28 cellular contexts compared by ENCODE assay signal in the genomic region with DNA sequence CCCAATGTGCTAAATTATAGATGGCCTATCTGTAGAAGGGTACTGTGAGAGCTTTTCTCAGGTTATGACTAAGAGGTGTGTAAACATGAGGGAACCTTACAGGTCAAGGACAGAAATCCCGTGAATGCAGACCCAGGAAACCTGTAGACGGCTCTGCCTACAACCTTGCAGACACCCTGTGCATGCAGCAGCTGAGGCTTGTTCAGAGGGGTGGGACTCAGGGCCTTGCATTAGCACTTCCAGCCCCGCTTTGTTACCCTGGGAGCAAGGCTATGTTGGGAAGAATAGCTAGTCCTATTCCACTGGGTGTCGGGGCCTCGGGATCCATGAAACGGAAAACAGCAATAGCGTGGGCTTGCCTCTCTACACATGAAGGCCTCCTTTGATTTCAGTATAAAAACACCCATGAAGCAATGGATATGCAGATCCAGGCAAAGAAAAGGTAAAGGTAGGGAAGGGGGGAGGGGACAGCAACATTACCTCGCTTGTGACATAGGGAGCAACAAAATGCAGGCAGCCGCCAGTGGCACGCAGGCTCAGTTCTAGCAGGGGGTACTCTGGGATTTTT. TPM values are rescaled to one million over a fixed set of nuclear protein-coding genes. Genes with fewer than 3 reads are reported as not detected.
DNase-seq lines count a peak whose midpoint lies in the region; ATAC-seq, FAIRE-seq and TF ChIP-seq lines count a peak whose summit lies in the region.
"Had no signal": no experiment of that assay in that cellular context is flagged by ENCODE, and none has a peak within 500 bp of the region (broad histone marks: within the 10 kb centered on the region; RNA-seq: fewer than 3 reads in every experiment).

No MANE protein-coding gene starts in this region.

- intact Hi-C loops in left ventricle myocardium inferior (cut with micrococcal nuclease) (no loop called here), K562 (cut with micrococcal nuclease) (no loop called here)

- CTCF ChIA-PET in K562 (lab: Yijun Ruan, JAX; ENCODE audit: low intra/inter-chr PET ratio): no interaction called here

- POLR2A ChIA-PET in K562 (lab: Yijun Ruan, JAX): interaction anchor here (0.8 to 1.0 kb wide), 2 partner anchors 10 kb away, joined by 3 read pairs; a partner anchor contains a TSS

- no peak for DNase-seq in cardiac muscle cell (ENCODE audit: low read depth in 1 of 2, low spot score in 1 of 2)
- no peak for DNase-seq in left ventricle myocardium inferior
- no peak for DNase-seq in K562 (ENCODE audit: extremely low read depth in 1 of 4, low spot score in 3 of 4)
- DNase-seq in iPS-NIHi7 (ENCODE audit: extremely low spot score): peak; percentile 26
- DNase-seq in HuH-7.5 (ENCODE audit: low spot score): no peak
- no peak for DNase-seq in SKM-1 (lab: John Stamatoyannopoulos, UW; ENCODE audit: unreplicated experiment)
- DNase-seq in central memory CD4-positive, alpha-beta T cell: no peak
- DNase-seq: activated CD4-positive, alpha-beta T cell treated with anti-CD3 and anti-CD28 coated beads, Interleukin-2, amount 10 ng/mL, durations not matched to agents 24 days and 14 days; cortex of kidney; DND-41; effector memory CD4-positive, alpha-beta T cell; glutamatergic neuron; Kasumi-1; MV-4-11; NCI-H1436 treated with DMSO at 0.1 percent for 48 hours; NCI-H2107; NCI-H446; NCI-H748 treated with DMSO at 0.1 percent for 48 hours; ovary; stimulated activated naive B cell treated with anti-CD40 and anti-IgM and Interleukin-4, amounts not matched to agents 10 μg/mL and 1 μg/mL and 100 μg/mL, for 72 hours; SW 1271; T1000; upper lobe of left lung had no signal

- H3K4me1 ChIP-seq in cardiac muscle cell (ENCODE audit: low read depth) (no peaks in the 10 kb centered on the region), left ventricle myocardium inferior (no peaks in the 10 kb centered on the region), K562 (replicated peaks in 1 of 2; ENCODE audit: control insufficient read depth in 2 of 2, insufficient read depth in 2 of 2, low read length in 2 of 2) (peaks cover 0 to 3% of the 10 kb centered on the region in 2 experiments; a peak in 2 of 5 replicates)
- H3K4me1 ChIP-seq: upper lobe of left lung had no signal

- no peak overlapping the region; a peak in 1 of 4 replicates for H3K9ac ChIP-seq in K562 (ENCODE audit: insufficient read depth in 1 of 2, low read depth in 2 of 2, low read length in 2 of 2)

- ATAC-seq in K562: no peak; the same call in 2 of the 3 replicates
- ATAC-seq in GM18861 (IDR thresholded peaks at IDR 0.05; ENCODE audit: unreplicated experiment): no peak
- ATAC-seq: stimulated activated naive B cell treated with anti-CD40 and anti-IgM and Interleukin-4, amounts not matched to agents 10 μg/mL and 1 μg/mL and 100 μg/mL, for 72 hours had no signal

- BruUV-seq in K562 (replicated peaks; lab: Mats Ljungman, UMichigan): no TSS peak

- no peaks in the 10 kb centered on the region for H3K79me2 ChIP-seq in K562 (ENCODE audit: control insufficient read depth, insufficient read depth, low read length)

- in situ Hi-C loops in K562 (cut with MboI): no loop called here

- H3K27me3 ChIP-seq in cardiac muscle cell (no peaks in the 10 kb centered on the region), left ventricle myocardium inferior (ENCODE audit: low read depth) (no peaks in the 10 kb centered on the region), K562 (ENCODE audit: control insufficient read depth in 2 of 2, insufficient read depth in 2 of 2, low read length in 2 of 2) (no peaks in the 10 kb centered on the region)
- H3K27me3 ChIP-seq: ovary, upper lobe of left lung had no signal

- TF ChIP-seq CTCF in cardiac muscle cell (IDR thresholded peaks at IDR 0.05; ENCODE audit: low read depth, low read length): no peak
- TF ChIP-seq CTCF in left ventricle myocardium inferior (IDR thresholded peaks at IDR 0.05; ENCODE audit: borderline replicate concordance): no peak
- no peak for TF ChIP-seq CTCF in K562 (IDR thresholded peaks at IDR 0.05 in 2 of 3, conservative IDR thresholded peaks at IDR 0.05 in 1 of 3; ENCODE audit: insufficient read depth in 2 of 3, low read depth in 1 of 3, low read length in 3 of 3)

- TF ChIP-seq POLR2A in K562 (conservative IDR thresholded peaks at IDR 0.05): no peak

- no peaks in the 10 kb centered on the region for H3K9me1 ChIP-seq in K562 (ENCODE audit: control insufficient read depth, insufficient read depth, low read length)

- TF ChIP-seq EP300 in K562 (IDR thresholded peaks at IDR 0.05; ENCODE audit: low read length): no peak

- H3K4me2 ChIP-seq in K562 (ENCODE audit: insufficient read depth, low read length): no peak overlapping the region

- H3K4me3 ChIP-seq in cardiac muscle cell (no peak overlapping the region), left ventricle myocardium inferior (no peak overlapping the region), K562 (no peak overlapping the region)
- H3K4me3 ChIP-seq: ovary, skin epidermis, upper lobe of left lung had no signal

- H3K27ac ChIP-seq in cardiac muscle cell (peak overlapping the region; percentile 25), left ventricle myocardium inferior (replicated peaks) (no peak overlapping the region), K562 (ENCODE audit: extremely low read depth, low read depth, low read length) (no peak overlapping the region)
- H3K27ac ChIP-seq: 22Rv1, ovary, skin epidermis, upper lobe of left lung had no signal

- H3K36me3 ChIP-seq in cardiac muscle cell (no peaks in the 10 kb centered on the region), left ventricle myocardium inferior (peaks cover 5% of the 10 kb centered on the region), K562 (ENCODE audit: control insufficient read depth, insufficient read depth, low read length) (no peaks in the 10 kb centered on the region)
- H3K36me3 ChIP-seq: ovary had no signal

- no peak for TF ChIP-seq RAD21 in K562 (CRISPR knock-in tag; conservative IDR thresholded peaks at IDR 0.05 in 1 of 2, IDR thresholded peaks at IDR 0.05 in 1 of 2)

- WGBS in K562 (ENCODE audit: insufficient coverage, low coverage, missing lambda C conversion rate): 68% methylated on average over 9 of the region's 10 CpGs

- H3K9me3 ChIP-seq in cardiac muscle cell (ENCODE audit: low read depth): no peaks in the 10 kb centered on the region
- no peaks in the 10 kb centered on the region for H3K9me3 ChIP-seq in left ventricle myocardium inferior (replicated peaks)
- no peaks in the 10 kb centered on the region for H3K9me3 ChIP-seq in K562 (replicated peaks; ENCODE audit: control insufficient read depth, insufficient read depth, low read depth, low read length)
- H3K9me3 ChIP-seq: ovary, upper lobe of left lung had no signal

- FAIRE-seq in K562 (lab: Jason Lieb, UNC): peak; percentile 6
- FAIRE-seq: H54, HTR-8/SVneo had no signal

- no peak overlapping the region for H2AFZ ChIP-seq in K562 (ENCODE audit: low read depth, low read length)

- no peaks in the 10 kb centered on the region for H4K20me1 ChIP-seq in K562 (replicated peaks; ENCODE audit: control insufficient read depth, insufficient read depth, low read length)

RNA-seq across cellular contexts. Expression of a gene that starts 9.5 kb away (rescaled TPM):
- total RNA-seq in cardiac muscle cell: 978 and 1,045 TPM in 2 replicates
- 921 and 1,004 TPM in 2 replicates for polyA plus RNA-seq in cardiac muscle cell
- 696 TPM for total RNA-seq in left ventricle myocardium inferior
- 66.1 and 87.1 TPM in 2 replicates for total RNA-seq in K562 (2011; cell fraction: chromatin; rRNA removed; ENCODE audit: low replicate concordance)
- total RNA-seq in K562 (2011; cell fraction: nucleolus; rRNA removed): 111 and 135 TPM in 2 replicates
- 140 and 150 TPM in 2 replicates for total RNA-seq in K562 (2011; cell fraction: nucleoplasm; rRNA removed)
- total RNA-seq in K562 (2014; rRNA removed): 1,178 and 1,281 TPM in 2 replicates
- 1,116 and 1,227 TPM in 2 replicates for total RNA-seq in K562 (2014; rRNA removed; fragmentation: Illumina TruSeq; extraction: Trizol)
- 976 and 1,027 TPM in 2 replicates for total RNA-seq in K562 (2015; rRNA removed; fragmentation: Illumina TruSeq; extraction: Trizol)
- 499 and 523 TPM in 2 replicates for total RNA-seq in K562 (2021)
- 839 and 1,074 TPM in 2 replicates for polyA plus RNA-seq in K562 (2011; rRNA removed)
- 254 and 811 TPM in 2 replicates for polyA plus RNA-seq in K562 (2011; cell fraction: cytosol; rRNA removed)
- 160 and 368 TPM in 2 replicates for polyA plus RNA-seq in K562 (2011; cell fraction: nucleus; rRNA removed)
- polyA plus RNA-seq in K562 (2012): 421 and 1,566 TPM in 2 replicates
- polyA plus RNA-seq in K562 (2014; fragmentation: Illumina TruSeq; extraction: Trizol): 1,614 and 1,625 TPM in 2 replicates
- polyA plus RNA-seq in K562 (2014; fragmentation: Nextera tagmentation; extraction: Ambion mirVana): 1,000 to 10,000 TPM; 2,515 to 2,737 TPM
- 1,487 and 1,540 TPM in 2 replicates for polyA plus RNA-seq in K562 (2014; rRNA removed)
- 775 and 778 TPM in 2 replicates for polyA minus RNA-seq in K562 (2011; rRNA and poly(A)+ RNA removed)
- 126 and 154 TPM in 2 replicates for polyA minus RNA-seq in K562 (2011; cell fraction: cytosol; rRNA and poly(A)+ RNA removed)
- 43.4 and 90.9 TPM in 2 replicates for polyA minus RNA-seq in K562 (2011; cell fraction: nucleus; rRNA and poly(A)+ RNA removed)

RNA-seq across cellular contexts. Expression of a gene that starts 25.6 kb away (rescaled TPM):
- total RNA-seq in cardiac muscle cell (93.6 and 125 TPM in 2 replicates), left ventricle myocardium inferior (61.5 TPM), K562 (2014; rRNA removed) (68.9 and 72.4 TPM in 2 replicates), K562 (2014; rRNA removed; fragmentation: Illumina TruSeq; extraction: Trizol) (81.7 and 86.5 TPM in 2 replicates), K562 (2015; rRNA removed; fragmentation: Illumina TruSeq; extraction: Trizol) (76.2 and 83.4 TPM in 2 replicates), K562 (2021) (86.0 and 87.8 TPM in 2 replicates)
- polyA plus RNA-seq in cardiac muscle cell (124 and 138 TPM in 2 replicates), K562 (2011; rRNA removed) (95.0 and 139 TPM in 2 replicates), K562 (2014; fragmentation: Illumina TruSeq; extraction: Trizol) (91.4 and 103 TPM in 2 replicates), K562 (2014; fragmentation: Nextera tagmentation; extraction: Ambion mirVana) (10 to 100 TPM; 11.5 to 17.6 TPM), K562 (2014; rRNA removed) (85.1 and 87.2 TPM in 2 replicates)
- total RNA-seq in K562 (2011; cell fraction: chromatin; rRNA removed; ENCODE audit: low replicate concordance): 26.5 and 51.2 TPM in 2 replicates
- total RNA-seq in K562 (2011; cell fraction: nucleolus; rRNA removed): 19.3 and 20.1 TPM in 2 replicates
- total RNA-seq in K562 (2011; cell fraction: nucleoplasm; rRNA removed): 46.7 and 64.7 TPM in 2 replicates
- 53.8 and 59.9 TPM in 2 replicates for polyA plus RNA-seq in K562 (2011; cell fraction: cytosol; rRNA removed)
- 18.7 and 19.1 TPM in 2 replicates for polyA plus RNA-seq in K562 (2011; cell fraction: nucleus; rRNA removed)
- polyA plus RNA-seq in K562 (2012): 69.5 and 81.6 TPM in 2 replicates
- polyA minus RNA-seq in K562 (2011; rRNA and poly(A)+ RNA removed): 81.6 and 94.1 TPM in 2 replicates
- 33.5 and 47.6 TPM in 2 replicates for polyA minus RNA-seq in K562 (2011; cell fraction: cytosol; rRNA and poly(A)+ RNA removed)
- polyA minus RNA-seq in K562 (2011; cell fraction: nucleus; rRNA and poly(A)+ RNA removed): 10.1 and 12.8 TPM in 2 replicates
